ENCODE assay signal across 8 cellular contexts in the genomic region with DNA sequence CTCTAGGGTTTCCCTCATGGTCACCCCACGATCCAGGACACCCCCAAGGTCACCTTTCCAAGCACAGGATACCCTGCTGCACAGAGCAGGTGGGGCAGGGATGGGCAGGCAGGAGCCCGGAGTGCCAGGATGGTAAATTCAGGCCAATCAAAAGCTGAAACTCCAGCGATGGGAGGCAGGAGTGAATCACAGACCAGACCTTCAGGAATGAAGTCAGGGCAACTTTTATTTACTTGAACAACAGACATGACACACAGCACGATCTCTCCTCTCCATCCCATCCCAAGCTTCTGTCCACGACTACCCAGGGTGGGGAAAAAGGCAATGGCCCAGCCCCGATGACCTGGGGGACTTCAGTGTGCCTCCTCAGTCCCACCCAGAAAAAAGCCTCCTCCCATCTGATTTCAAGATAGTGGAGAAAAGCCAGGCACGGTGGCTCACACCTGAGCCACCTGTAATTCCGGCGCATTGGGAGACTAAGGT. TPM values are rescaled to one million over a fixed set of nuclear protein-coding genes. Genes with fewer than 3 reads are reported as not detected.
DNase-seq lines count a peak whose midpoint lies in the region; FAIRE-seq and TF ChIP-seq lines count a peak whose summit lies in the region.

No MANE protein-coding gene starts in this region.

- H4K20me1 ChIP-seq in keratinocyte (ENCODE audit: control insufficient read depth, extremely low read depth, insufficient read depth, low read length), result peaks cover 59% of the 10 kb centered on the region

- intact Hi-C loops in activated T-helper 2 cell treated with anti-CD3 and anti-CD28 coated beads, Interferon-gamma antibody, Interleukin-2, Interleukin-4, amounts not matched to agents 10 μg/mL and 5 μg/mL and 100 μg/mL, durations not matched to agents 14 hours and 24 hours and 36 hours (cut with micrococcal nuclease), result no loop called here
- intact Hi-C loops in thyroid gland (cut with DNase I), result no loop called here

- CTCF ChIA-PET in activated CD4-positive, alpha-beta T cell treated with anti-CD3 and anti-CD28 coated beads, Interleukin-2, amount 10 ng/mL, durations not matched to agents 7 days and 5 days (lab: Charles Lee), result interaction anchor here (1.1 to 1.9 kb wide), 5 partner anchors 13 to 47 kb away, joined by 3 to 6 read pairs (median 3); partner anchors contain the start of gene ZSWIM4

- peaks cover 19% of the 10 kb centered on the region for H3K79me2 ChIP-seq in keratinocyte (ENCODE audit: control insufficient read depth, insufficient read depth, low read length)

- H3K4me1 ChIP-seq in keratinocyte (ENCODE audit: control insufficient read depth, extremely low read depth, insufficient read depth, low read length) (peaks cover 24% of the 10 kb centered on the region), thyroid gland (peaks cover 23 to 48% of the 10 kb centered on the region in 2 donors)

- peaks cover 51% of the 10 kb centered on the region for H3K4me1 Mint-ChIP-seq in activated CD4-positive, alpha-beta T cell treated with anti-CD3 and anti-CD28 coated beads, Interleukin-2, amount 10 ng/mL, durations not matched to agents 7 days and 5 days
- H3K4me1 Mint-ChIP-seq in activated T-helper 2 cell treated with anti-CD3 and anti-CD28 coated beads, Interferon-gamma antibody, Interleukin-2, Interleukin-4, amounts not matched to agents 10 μg/mL and 5 μg/mL and 100 μg/mL, durations not matched to agents 14 hours and 24 hours and 36 hours (ENCODE audit: low read depth), result peaks cover 32% of the 10 kb centered on the region

- peak overlapping the region; percentile 70 for H3K27ac ChIP-seq in keratinocyte (ENCODE audit: control insufficient read depth, insufficient read depth, low read length)
- peak overlapping the region in 2 of 3 donors; percentile 84 for H3K27ac ChIP-seq in thyroid gland

- H3K9me3 ChIP-seq in keratinocyte (ENCODE audit: control insufficient read depth, low read depth, low read length) (no peaks in the 10 kb centered on the region), thyroid gland (no peaks in the 10 kb centered on the region)

- TF ChIP-seq CTCF in keratinocyte (optimal IDR thresholded peaks at IDR 0.05 in 1 of 3, IDR thresholded peaks at IDR 0.05 in 1 of 3, conservative IDR thresholded peaks at IDR 0.05 in 1 of 3; ENCODE audit: extremely low read depth in 1 of 3, insufficient read depth in 2 of 3, low read length in 3 of 3), result no peak
- TF ChIP-seq CTCF in thyroid gland (IDR thresholded peaks at IDR 0.05), result no peak

- H3K36me3 ChIP-seq in keratinocyte (ENCODE audit: control insufficient read depth in 2 of 2, extremely low read depth in 1 of 2, insufficient read depth in 2 of 2, low read length in 2 of 2) (peaks cover 30 to 34% of the 10 kb centered on the region in 2 experiments), thyroid gland (peaks cover 12 to 19% of the 10 kb centered on the region in 2 donors)

- dilution Hi-C loops in keratinocyte (cut with MboI; ENCODE audit: extremely low pct_ligation_motif_present, low sequenced_read_pairs), result no loop called here

- H3K4me3 ChIP-seq in keratinocyte (ENCODE audit: control insufficient read depth in 2 of 3, extremely low read depth in 1 of 3, insufficient read depth in 2 of 3, low read depth in 1 of 3, low read length in 3 of 3), result no peak overlapping the region
- H3K4me3 ChIP-seq in thyroid gland (replicated peaks in 1 of 3), result no peak overlapping the region

- POLR2A ChIA-PET in activated CD4-positive, alpha-beta T cell treated with anti-CD3 and anti-CD28 coated beads, Interleukin-2, amount 10 ng/mL, durations not matched to agents 7 days and 5 days (lab: Charles Lee), result no interaction called here

- FAIRE-seq in keratinocyte (lab: Jason Lieb, UNC), result peak; percentile 26
- FAIRE-seq in H54 (lab: Jason Lieb, UNC), result no peak

- H3K27me3 ChIP-seq in keratinocyte (ENCODE audit: control insufficient read depth, extremely low read depth, insufficient read depth, low read length), result no peaks in the 10 kb centered on the region
- no peaks in the 10 kb centered on the region for H3K27me3 ChIP-seq in thyroid gland

- no peaks in the 10 kb centered on the region for H3K27me3 Mint-ChIP-seq in activated CD4-positive, alpha-beta T cell treated with anti-CD3 and anti-CD28 coated beads, Interleukin-2, amount 10 ng/mL, durations not matched to agents 7 days and 5 days
- no peaks in the 10 kb centered on the region for H3K27me3 Mint-ChIP-seq in activated T-helper 2 cell treated with anti-CD3 and anti-CD28 coated beads, Interferon-gamma antibody, Interleukin-2, Interleukin-4, amounts not matched to agents 10 μg/mL and 5 μg/mL and 100 μg/mL, durations not matched to agents 14 hours and 24 hours and 36 hours (ENCODE audit: low read depth)

- H3K4me3 Mint-ChIP-seq in activated CD4-positive, alpha-beta T cell treated with anti-CD3 and anti-CD28 coated beads, Interleukin-2, amount 10 ng/mL, durations not matched to agents 7 days and 5 days, result peak overlapping the region; percentile 72
- H3K4me3 Mint-ChIP-seq in activated T-helper 2 cell treated with anti-CD3 and anti-CD28 coated beads, Interferon-gamma antibody, Interleukin-2, Interleukin-4, amounts not matched to agents 10 μg/mL and 5 μg/mL and 100 μg/mL, durations not matched to agents 14 hours and 24 hours and 36 hours (ENCODE audit: low read depth), result peak overlapping the region; percentile 66

- DNase-seq in activated CD4-positive, alpha-beta T cell treated with anti-CD3 and anti-CD28 coated beads, Interleukin-2, amount 10 ng/mL, durations not matched to agents 7 days and 5 days, result no peak
- DNase-seq in activated CD4-positive, alpha-beta T cell treated with anti-CD3 and anti-CD28 coated beads, Interleukin-2, amount 50 U/mL, for 1 hour, result no peak
- DNase-seq in activated T-helper 2 cell treated with anti-CD3 and anti-CD28 coated beads, Interferon-gamma antibody, Interleukin-2, Interleukin-4, amounts not matched to agents 10 μg/mL and 5 μg/mL and 100 μg/mL, durations not matched to agents 14 hours and 24 hours and 36 hours (ENCODE audit: low spot score), result no peak
- DNase-seq in keratinocyte (ENCODE audit: low read depth, low spot score), result no peak
- no peak for DNase-seq in thyroid gland
- DNase-seq in H54 (ENCODE audit: insufficient read length, low spot score), result no peak
- DNase-seq in activated CD4-positive, alpha-beta T cell treated with anti-CD3 and anti-CD28 coated beads for 48 hours, result no peak
- DNase-seq in MV-4-11 (lab: John Stamatoyannopoulos, UW), result no peak

- no peaks in the 10 kb centered on the region for H3K9me1 ChIP-seq in keratinocyte (ENCODE audit: control insufficient read depth, extremely low read depth, insufficient read depth, low read length)

- TF ChIP-seq POLR2A in thyroid gland (IDR thresholded peaks at IDR 0.05), result no peak
- no peak for TF ChIP-seq POLR2A in H54 (IDR thresholded peaks at IDR 0.05; ENCODE audit: low read depth, low read length)

- no peak overlapping the region for H2AFZ ChIP-seq in keratinocyte (ENCODE audit: control insufficient read depth, low read length)

- peak overlapping the region; percentile 45 for H3K9ac ChIP-seq in keratinocyte (ENCODE audit: control insufficient read depth, extremely low read depth, insufficient read depth, low read length)

- H3K4me2 ChIP-seq in keratinocyte (ENCODE audit: control insufficient read depth, extremely low read depth, insufficient read depth, low read depth, low read length), result no peak overlapping the region

- H3K9me3 Mint-ChIP-seq in activated CD4-positive, alpha-beta T cell treated with anti-CD3 and anti-CD28 coated beads, Interleukin-2, amount 10 ng/mL, durations not matched to agents 7 days and 5 days, result no peaks in the 10 kb centered on the region
- no peaks in the 10 kb centered on the region for H3K9me3 Mint-ChIP-seq in activated T-helper 2 cell treated with anti-CD3 and anti-CD28 coated beads, Interferon-gamma antibody, Interleukin-2, Interleukin-4, amounts not matched to agents 10 μg/mL and 5 μg/mL and 100 μg/mL, durations not matched to agents 14 hours and 24 hours and 36 hours

- H3K27ac Mint-ChIP-seq in activated CD4-positive, alpha-beta T cell treated with anti-CD3 and anti-CD28 coated beads, Interleukin-2, amount 10 ng/mL, durations not matched to agents 7 days and 5 days, result peak overlapping the region; percentile 83
- H3K27ac Mint-ChIP-seq in activated T-helper 2 cell treated with anti-CD3 and anti-CD28 coated beads, Interferon-gamma antibody, Interleukin-2, Interleukin-4, amounts not matched to agents 10 μg/mL and 5 μg/mL and 100 μg/mL, durations not matched to agents 14 hours and 24 hours and 36 hours, result peak overlapping the region; percentile 90

- H3K36me3 Mint-ChIP-seq in activated CD4-positive, alpha-beta T cell treated with anti-CD3 and anti-CD28 coated beads, Interleukin-2, amount 10 ng/mL, durations not matched to agents 7 days and 5 days (ENCODE audit: low read depth), result peaks cover 43% of the 10 kb centered on the region
- peaks cover 50% of the 10 kb centered on the region for H3K36me3 Mint-ChIP-seq in activated T-helper 2 cell treated with anti-CD3 and anti-CD28 coated beads, Interferon-gamma antibody, Interleukin-2, Interleukin-4, amounts not matched to agents 10 μg/mL and 5 μg/mL and 100 μg/mL, durations not matched to agents 14 hours and 24 hours and 36 hours (ENCODE audit: low read depth)

- 72 to 77% methylated on average over 9 of the region's 9 CpGs for WGBS in thyroid gland, 2 donors

RNA-seq across cellular contexts. Expression of gene ZSWIM4, which starts 39.1 kb away (rescaled TPM):
- 1 to 10 TPM; 6.0 to 6.2 TPM for total RNA-seq in activated CD4-positive, alpha-beta T cell treated with anti-CD3 and anti-CD28 coated beads, Interleukin-2, amount 10 ng/mL, durations not matched to agents 7 days and 5 days
- 9.8 and 10.6 TPM in 2 replicates for total RNA-seq in activated T-helper 2 cell treated with anti-CD3 and anti-CD28 coated beads, Interferon-gamma antibody, Interleukin-2, Interleukin-4, amounts not matched to agents 10 μg/mL and 5 μg/mL and 100 μg/mL, durations not matched to agents 14 hours and 24 hours and 36 hours
- polyA plus RNA-seq in keratinocyte, result 0.71 to 1.1 TPM (median 1.00 TPM) in 3 replicates
- polyA plus RNA-seq in keratinocyte (2011; ENCODE audit: low read depth), result 6.3 TPM
- polyA plus RNA-seq in keratinocyte (2011; cell fraction: cytosol; rRNA removed), result 0.68 and 1.3 TPM in 2 replicates
- 2.9 and 3.6 TPM in 2 replicates for polyA plus RNA-seq in keratinocyte (2011; cell fraction: nucleus; rRNA removed)
- 1.5 and 3.8 TPM in 2 replicates for polyA plus RNA-seq in keratinocyte (2012; ENCODE audit: low replicate concordance)
- 2.1 to 3.7 TPM (median 3.1 TPM) in 3 replicates for polyA minus RNA-seq in keratinocyte
- polyA minus RNA-seq in keratinocyte (2011; cell fraction: cytosol; rRNA and poly(A)+ RNA removed), result 6.3 TPM
- polyA minus RNA-seq in keratinocyte (2011; cell fraction: nucleus; rRNA and poly(A)+ RNA removed), result 5.3 and 7.0 TPM in 2 replicates
- 10 to 100 TPM in 1 of 4 donors, 1 to 10 TPM in 3; 6.9 to 15.6 (median 8.9) TPM for total RNA-seq in thyroid gland

RNA-seq across cellular contexts. Expression of gene NANOS3, which starts 42.6 kb away (rescaled TPM):
- under 1 TPM in 1 of 2 experiments, not detected in 1; 0.48 TPM for total RNA-seq in activated CD4-positive, alpha-beta T cell treated with anti-CD3 and anti-CD28 coated beads, Interleukin-2, amount 10 ng/mL, durations not matched to agents 7 days and 5 days
- total RNA-seq in activated T-helper 2 cell treated with anti-CD3 and anti-CD28 coated beads, Interferon-gamma antibody, Interleukin-2, Interleukin-4, amounts not matched to agents 10 μg/mL and 5 μg/mL and 100 μg/mL, durations not matched to agents 14 hours and 24 hours and 36 hours, result 1.6 and 1.8 TPM in 2 replicates
- polyA plus RNA-seq in keratinocyte, result 0.18 TPM in 1 of 3 replicates, not detected in the others
- polyA plus RNA-seq in keratinocyte (2011; ENCODE audit: low read depth), result not detected
- polyA plus RNA-seq in keratinocyte (2011; cell fraction: cytosol; rRNA removed), result 0.40 TPM in 1 of 2 replicates, not detected in the other
- not detected in 2 replicates for polyA plus RNA-seq in keratinocyte (2011; cell fraction: nucleus; rRNA removed)
- polyA plus RNA-seq in keratinocyte (2012; ENCODE audit: low replicate concordance), result 0.86 TPM in 1 of 2 replicates, not detected in the other
- 0.40 TPM in 1 of 3 replicates, not detected in the others for polyA minus RNA-seq in keratinocyte
- not detected for polyA minus RNA-seq in keratinocyte (2011; cell fraction: cytosol; rRNA and poly(A)+ RNA removed)
- polyA minus RNA-seq in keratinocyte (2011; cell fraction: nucleus; rRNA and poly(A)+ RNA removed), result not detected in 2 replicates
- total RNA-seq in thyroid gland, result not detected
